ENCODE assay signal across 10 cellular contexts in genomic region chr17:13171790-13172189, GRCh38.
"Had no signal": no experiment of that assay in that cellular context is flagged by ENCODE, and none has a peak within 500 bp of the region (broad histone marks: within the 10 kb centered on the region; RNA-seq: fewer than 3 reads in every experiment).

No MANE protein-coding gene starts in this region.

- FAIRE-seq: H1 had no signal

- DNase-seq: GM23248, GOT3, H7, H9, HCEC 1CT, HFFc6 had no signal

- H2AFZ ChIP-seq: GM23248, GM23338 had no signal

- H3K4me2 ChIP-seq: GM23338 had no signal

- H3K9me3 ChIP-seq: HAP-1 had no signal

- H3K9ac ChIP-seq: GM23248 had no signal

- H3K36me3 ChIP-seq: HAP-1 had no signal

- H3K4me3 ChIP-seq: GM23248, GM23338, HAP-1 had no signal

- ATAC-seq: GM23338, HCT116 had no signal

- H3K27ac ChIP-seq: GM23248 had no signal

- H3K4me1 ChIP-seq: HAP-1 had no signal
